ENCODE assay signal across 16 cellular contexts in the genomic region with DNA sequence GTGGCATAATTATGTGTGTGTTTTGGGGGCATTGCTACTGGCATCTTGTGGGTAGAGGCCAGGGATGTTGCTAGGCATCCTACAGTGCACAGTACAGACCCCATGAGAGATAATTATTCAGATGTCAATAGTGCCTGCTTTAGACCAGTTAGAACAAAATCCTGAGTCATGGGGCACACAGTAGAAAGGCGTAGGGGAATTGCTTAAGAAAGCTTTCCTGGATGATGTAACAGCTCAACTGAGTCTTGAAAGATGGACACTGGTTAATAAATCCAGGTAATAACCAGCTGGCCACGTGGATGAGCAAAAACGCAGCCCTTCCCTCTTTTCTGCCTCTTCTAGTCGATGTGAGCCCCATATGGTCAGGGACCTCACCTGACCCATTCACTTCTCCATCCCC. TPM values are rescaled to one million over a fixed set of nuclear protein-coding genes. Genes with fewer than 3 reads are reported as not detected.
"Had no signal": no experiment of that assay in that cellular context is flagged by ENCODE, and none has a peak within 500 bp of the region (broad histone marks: within the 10 kb centered on the region; RNA-seq: fewer than 3 reads in every experiment).

No MANE protein-coding gene starts in this region.

- H3K27ac ChIP-seq: thoracic aorta, upper lobe of right lung, VCaP had no signal

- H3K36me3 ChIP-seq: thoracic aorta, upper lobe of right lung had no signal

- ATAC-seq: left ventricle myocardium superior; natural killer cell; stimulated activated effector memory CD8-positive, alpha-beta T cell treated with anti-CD3 and anti-CD28 coated beads, Interleukin-12 subunit alpha, Interleukin-12 subunit beta, amount 100 ng/mL, for 72 hours; T-cell; upper lobe of right lung had no signal

- H3K27me3 ChIP-seq: upper lobe of right lung had no signal

- DNase-seq: activated CD4-positive, alpha-beta memory T cell treated with anti-CD3 and anti-CD28 coated beads for 36 hours; activated gamma-delta T cell treated with Interleukin-2 at 50 U/mL for 16 hours; amygdala; kidney glomerular epithelial cell; left ventricle myocardium superior; mesenchymal stem cell; natural killer cell; T-cell; T1000; upper lobe of right lung had no signal

- H3K9me3 ChIP-seq: thoracic aorta, upper lobe of right lung had no signal

- H3K4me3 ChIP-seq: thoracic aorta, upper lobe of right lung had no signal

- H3K4me1 ChIP-seq: upper lobe of right lung had no signal

RNA-seq across cellular contexts. Expression of gene KCNB1, which starts 51.1 kb away (rescaled TPM):
- total RNA-seq: activated CD4-positive, alpha-beta memory T cell treated with anti-CD3 and anti-CD28 coated beads for 36 hours; dermis microvascular lymphatic vessel endothelial cell; epithelial cell of proximal tubule; fibroblast of villous mesenchyme had no signal
